7 cellular contexts compared by ENCODE assay signal in the genomic region with DNA sequence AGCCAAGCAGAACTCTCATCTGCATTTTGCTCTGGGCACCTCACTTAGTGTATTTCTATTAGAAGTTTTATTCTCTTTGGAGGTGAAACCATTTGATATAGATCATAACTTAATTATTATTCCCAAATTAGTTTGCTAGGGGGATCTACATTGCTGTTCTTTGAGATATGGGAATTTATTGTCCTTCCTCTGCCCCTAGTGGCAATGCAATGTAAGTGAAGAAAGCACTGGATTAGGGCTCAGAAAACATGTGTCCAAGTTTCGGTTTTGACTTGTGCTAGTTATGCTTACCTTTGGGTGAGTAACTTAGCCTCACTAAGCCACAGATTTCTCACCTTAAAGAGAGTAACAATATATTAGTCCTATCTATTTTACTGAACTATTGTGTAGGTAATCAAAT. TPM values are rescaled to one million over a fixed set of nuclear protein-coding genes. Genes with fewer than 3 reads are reported as not detected.
DNase-seq lines count a peak whose midpoint lies in the region; ATAC-seq, FAIRE-seq and TF ChIP-seq lines count a peak whose summit lies in the region.

No MANE protein-coding gene starts in this region.

- H4K20me1 ChIP-seq in H1 (replicated peaks in 1 of 2; ENCODE audit: control insufficient read depth in 1 of 2, insufficient read depth in 2 of 2, low read length in 2 of 2) = no peaks in the 10 kb centered on the region

- peak in 1 of 2 experiments; percentile 43; a peak in 2 of 4 replicates for TF ChIP-seq RAD21 in H1 (IDR thresholded peaks at IDR 0.05 in 1 of 2, conservative IDR thresholded peaks at IDR 0.05 in 1 of 2; ENCODE audit: low read depth in 2 of 2, low read length in 2 of 2)

- CTCF ChIA-PET in GM10248 (lab: Yijun Ruan, JAX) = interaction anchor here (1.8 kb wide), 1 partner anchor 585 kb away, joined by 4 read pairs; no protein-coding TSS in a partner anchor
- CTCF ChIA-PET in H1 (lab: Charles Lee; ENCODE audit: partially characterized antibody) = interaction anchor here (0.7 to 5.0 kb wide), 14 partner anchors 9 to 85 kb away, joined by 3 to 34 read pairs (median 4); no protein-coding TSS in a partner anchor

- H3K14ac ChIP-seq in H1 (ENCODE audit: insufficient read length) = no peak overlapping the region

- H3K23ac ChIP-seq in H1 (ENCODE audit: insufficient read length) = no peak overlapping the region

- H4K91ac ChIP-seq in H1 (replicated peaks; ENCODE audit: insufficient read length, low read length) = no peak overlapping the region

- no peaks in the 10 kb centered on the region for H3K4me1 ChIP-seq in H1 (replicated peaks in 1 of 4; ENCODE audit: control insufficient read depth in 3 of 4, insufficient read depth in 4 of 4, low read length in 3 of 4)
- H3K4me1 ChIP-seq in gastrocnemius medialis = no peaks in the 10 kb centered on the region

- no peaks in the 10 kb centered on the region for H3K36me3 ChIP-seq in H1 (ENCODE audit: control insufficient read depth in 2 of 4, insufficient read depth in 4 of 4, low read length in 3 of 4)
- H3K36me3 ChIP-seq in gastrocnemius medialis = no peaks in the 10 kb centered on the region

- peak; percentile 79 for FAIRE-seq in H1 (lab: Jason Lieb, UNC)

- H3K27me3 ChIP-seq in H1 (replicated peaks in 1 of 4; ENCODE audit: control insufficient read depth in 3 of 4, extremely low read depth in 1 of 4, insufficient read depth in 3 of 4, low read length in 3 of 4) = no peaks in the 10 kb centered on the region
- H3K27me3 ChIP-seq in gastrocnemius medialis = no peaks in the 10 kb centered on the region

- no peaks in the 10 kb centered on the region for H3K79me1 ChIP-seq in H1 (ENCODE audit: low read depth, low read length)

- H2BK12ac ChIP-seq in H1 (ENCODE audit: low read depth, low read length) = no peak overlapping the region

- DNase-seq in GM10248 (ENCODE audit: extremely low spot score) = peak; percentile 36
- peak; percentile 2 for DNase-seq in MV-4-11 (lab: John Stamatoyannopoulos, UW)
- DNase-seq in H1 (ENCODE audit: low read depth in 1 of 2, low spot score in 2 of 2) = no peak
- DNase-seq in gastrocnemius medialis = no peak
- DNase-seq in activated T-cell treated with anti-CD3 and anti-CD28 coated beads, Interleukin-2, amount 50 U/mL, for 1 hour = no peak
- DNase-seq in NCI-H748 treated with DMSO at 0.1 percent for 48 hours (lab: John Stamatoyannopoulos, UW) = no peak

- no peak overlapping the region for H3K56ac ChIP-seq in H1 (replicated peaks; ENCODE audit: insufficient read length, low read depth, low read length)

- ATAC-seq in gastrocnemius medialis = no peak
- no peak for ATAC-seq in HG03045 (IDR thresholded peaks at IDR 0.05; ENCODE audit: unreplicated experiment)

- no peak overlapping the region for H2BK5ac ChIP-seq in H1 (ENCODE audit: low read depth, low read length)

- POLR2A ChIA-PET in GM10248 (lab: Yijun Ruan, JAX) (no interaction called here), H1 (lab: Charles Lee; ENCODE audit: partially characterized antibody) (no interaction called here)

- H2BK20ac ChIP-seq in H1 (ENCODE audit: low read length) = no peak overlapping the region

- no peak overlapping the region for H3K18ac ChIP-seq in H1 (ENCODE audit: extremely low read depth, low read length)

- no peaks in the 10 kb centered on the region for H3K23me2 ChIP-seq in H1 (ENCODE audit: low read depth, low read length)

- WGBS in H1 (ENCODE audit: extremely low coverage in 1 of 2, insufficient coverage in 1 of 2, insufficient read length in 1 of 2, insufficient replicate concordance in 2 of 2, low coverage in 1 of 2, low lambda C conversion rate in 2 of 2, missing lambda C conversion rate in 1 of 2), 2 experiments = 88% methylated on average over 1 of the region's 1 CpG; no CpG with 5 or more reads in 1 of the 2 experiments

- H3K4ac ChIP-seq in H1 (replicated peaks; ENCODE audit: insufficient read length, low read depth, low read length) = no peak overlapping the region

- no peak overlapping the region for H2AK5ac ChIP-seq in H1 (ENCODE audit: low read depth, low read length)

- H4K8ac ChIP-seq in H1 (ENCODE audit: extremely low read depth, insufficient read depth, low read length) = no peak overlapping the region

- H3K4me2 ChIP-seq in H1 (ENCODE audit: insufficient read depth in 1 of 2, low read depth in 2 of 2, low read length in 2 of 2) = no peak overlapping the region

- TF ChIP-seq POLR2A in H1 (IDR thresholded peaks at IDR 0.05; ENCODE audit: control extremely low read depth in 1 of 2, low read depth in 2 of 2, low read length in 2 of 2) (no peak), gastrocnemius medialis (IDR thresholded peaks at IDR 0.05) (no peak)

- H2BK120ac ChIP-seq in H1 (replicated peaks; ENCODE audit: low read depth, low read length) = no peak overlapping the region

- in situ Hi-C loops in gastrocnemius medialis (cut with MboI; ENCODE audit: low sequenced_read_pairs in 4 of 4) = loop anchor here in 2 of 4 donors (25.0 kb wide), 2 partner anchors 98 to 102 kb away; a partner anchor contains a TSS

- H3K4me3 ChIP-seq in H1 (ENCODE audit: extremely low read depth in 1 of 4, insufficient read depth in 2 of 4, low read depth in 3 of 4, low read length in 4 of 4) (no peak overlapping the region), gastrocnemius medialis (no peak overlapping the region)

- H3K9ac ChIP-seq in H1 (replicated peaks in 1 of 4; ENCODE audit: extremely low read depth in 1 of 4, low read depth in 3 of 4, low read length in 3 of 4) = no peak overlapping the region

- no peak overlapping the region for H2BK15ac ChIP-seq in H1 (ENCODE audit: low read length)

- no peak for TF ChIP-seq EP300 in H1 (IDR thresholded peaks at IDR 0.05; ENCODE audit: borderline replicate concordance in 1 of 2, low read depth in 2 of 2, low read length in 2 of 2)

- H4K5ac ChIP-seq in H1 (ENCODE audit: insufficient read length, low read depth, low read length) = no peak overlapping the region

- peak; percentile 32 for TF ChIP-seq CTCF in GM10248 (IDR thresholded peaks at IDR 0.05; ENCODE audit: control extremely low read depth, extremely low read depth, low read depth, missing control alignments)
- TF ChIP-seq CTCF in H1 (IDR thresholded peaks at IDR 0.05; ENCODE audit: control extremely low read depth in 1 of 3, insufficient read depth in 1 of 3, low read depth in 1 of 3, low read length in 3 of 3) = peak in 2 of 3 experiments; percentile 23 to 64; a peak in 2 of 4 replicates
- peak in 3 of 5 experiments; percentile 7 to 52 (median 35) for TF ChIP-seq CTCF in gastrocnemius medialis (IDR thresholded peaks at IDR 0.05 in 4 of 5, conservative IDR thresholded peaks at IDR 0.05 in 1 of 5)

- intact Hi-C loops in gastrocnemius medialis (cut with DNase I; ENCODE audit: low total_unique reads) = no loop called here

- no peaks in the 10 kb centered on the region for H3K9me3 ChIP-seq in H1 (ENCODE audit: insufficient read depth in 2 of 2, low read depth in 1 of 2, low read length in 1 of 2)
- no peaks in the 10 kb centered on the region for H3K9me3 ChIP-seq in gastrocnemius medialis

- H2AFZ ChIP-seq in H1 (ENCODE audit: low read length) = peak overlapping the region; percentile 45; the same call in 1 of the 2 replicates

- no peak overlapping the region for H3K27ac ChIP-seq in H1 (ENCODE audit: low read depth, low read length)
- H3K27ac ChIP-seq in gastrocnemius medialis = no peak overlapping the region

- no peaks in the 10 kb centered on the region for H3K79me2 ChIP-seq in H1 (ENCODE audit: control insufficient read depth in 1 of 2, insufficient read depth in 2 of 2, low read length in 2 of 2)

RNA-seq across cellular contexts. Expression of a gene that starts 2.9 kb away (rescaled TPM):
- not detected in 2 replicates for total RNA-seq in H1 (2021; fragmentation: NEBNext Ultra II Directional; extraction: Animal tissue kit (Norgen Biotek cat#: 25700))
- not detected in 2 replicates for polyA plus RNA-seq in H1 (2011; rRNA removed)
- polyA plus RNA-seq in H1 (2011; cell fraction: cytosol; rRNA removed) = not detected
- not detected for polyA plus RNA-seq in H1 (2011; cell fraction: nucleus; rRNA removed)
- polyA plus RNA-seq in H1 (2012, experiment 1 of 2) = not detected in 4 replicates
- polyA plus RNA-seq in H1 (2012, experiment 2 of 2) = not detected
- not detected for polyA plus RNA-seq in H1 (2013, experiment 1 of 2)
- polyA plus RNA-seq in H1 (2013, experiment 2 of 2) = not detected
- not detected in 2 replicates for polyA minus RNA-seq in H1 (2011; rRNA and poly(A)+ RNA removed)
- polyA minus RNA-seq in H1 (2011; cell fraction: cytosol; rRNA and poly(A)+ RNA removed) = not detected
- polyA minus RNA-seq in H1 (2011; cell fraction: nucleus; rRNA and poly(A)+ RNA removed) = not detected
- total RNA-seq in gastrocnemius medialis = not detected

RNA-seq across cellular contexts. Expression of a gene that starts 20.3 kb away (rescaled TPM):
- total RNA-seq in H1 (2021; fragmentation: NEBNext Ultra II Directional; extraction: Animal tissue kit (Norgen Biotek cat#: 25700)) = not detected in 2 replicates
- polyA plus RNA-seq in H1 (2011; rRNA removed) = not detected in 2 replicates
- polyA plus RNA-seq in H1 (2011; cell fraction: cytosol; rRNA removed) = not detected
- not detected for polyA plus RNA-seq in H1 (2011; cell fraction: nucleus; rRNA removed)
- not detected in 4 replicates for polyA plus RNA-seq in H1 (2012, experiment 1 of 2)
- not detected for polyA plus RNA-seq in H1 (2012, experiment 2 of 2)
- polyA plus RNA-seq in H1 (2013, experiment 1 of 2) = not detected
- polyA plus RNA-seq in H1 (2013, experiment 2 of 2) = not detected
- not detected in 2 replicates for polyA minus RNA-seq in H1 (2011; rRNA and poly(A)+ RNA removed)
- polyA minus RNA-seq in H1 (2011; cell fraction: cytosol; rRNA and poly(A)+ RNA removed) = not detected
- polyA minus RNA-seq in H1 (2011; cell fraction: nucleus; rRNA and poly(A)+ RNA removed) = not detected
- not detected for total RNA-seq in gastrocnemius medialis

RNA-seq across cellular contexts. Expression of a gene that starts 26.4 kb away (rescaled TPM):
- not detected in 2 replicates for total RNA-seq in H1 (2021; fragmentation: NEBNext Ultra II Directional; extraction: Animal tissue kit (Norgen Biotek cat#: 25700))
- not detected in 2 replicates for polyA plus RNA-seq in H1 (2011; rRNA removed)
- polyA plus RNA-seq in H1 (2011; cell fraction: cytosol; rRNA removed) = not detected
- polyA plus RNA-seq in H1 (2011; cell fraction: nucleus; rRNA removed) = not detected
- polyA plus RNA-seq in H1 (2012, experiment 1 of 2) = not detected in 4 replicates
- not detected for polyA plus RNA-seq in H1 (2012, experiment 2 of 2)
- not detected for polyA plus RNA-seq in H1 (2013, experiment 1 of 2)
- not detected for polyA plus RNA-seq in H1 (2013, experiment 2 of 2)
- polyA minus RNA-seq in H1 (2011; rRNA and poly(A)+ RNA removed) = not detected in 2 replicates
- not detected for polyA minus RNA-seq in H1 (2011; cell fraction: cytosol; rRNA and poly(A)+ RNA removed)
- not detected for polyA minus RNA-seq in H1 (2011; cell fraction: nucleus; rRNA and poly(A)+ RNA removed)
- under 1 TPM in 1 of 4 donors, not detected in 3; 0.42 TPM for total RNA-seq in gastrocnemius medialis

RNA-seq across cellular contexts. Expression of a gene that starts 30.1 kb away (rescaled TPM):
- total RNA-seq in H1 (2021; fragmentation: NEBNext Ultra II Directional; extraction: Animal tissue kit (Norgen Biotek cat#: 25700)) = not detected in 2 replicates
- polyA plus RNA-seq in H1 (2011; rRNA removed) = not detected in 2 replicates
- polyA plus RNA-seq in H1 (2011; cell fraction: cytosol; rRNA removed) = not detected
- polyA plus RNA-seq in H1 (2011; cell fraction: nucleus; rRNA removed) = not detected
- polyA plus RNA-seq in H1 (2012, experiment 1 of 2) = not detected in 4 replicates
- not detected for polyA plus RNA-seq in H1 (2012, experiment 2 of 2)
- not detected for polyA plus RNA-seq in H1 (2013, experiment 1 of 2)
- not detected for polyA plus RNA-seq in H1 (2013, experiment 2 of 2)
- not detected in 2 replicates for polyA minus RNA-seq in H1 (2011; rRNA and poly(A)+ RNA removed)
- not detected for polyA minus RNA-seq in H1 (2011; cell fraction: cytosol; rRNA and poly(A)+ RNA removed)
- polyA minus RNA-seq in H1 (2011; cell fraction: nucleus; rRNA and poly(A)+ RNA removed) = not detected
- not detected for total RNA-seq in gastrocnemius medialis

RNA-seq across cellular contexts. Expression of a gene that starts 35.9 kb away (rescaled TPM):
- not detected in 2 replicates for total RNA-seq in H1 (2021; fragmentation: NEBNext Ultra II Directional; extraction: Animal tissue kit (Norgen Biotek cat#: 25700))
- polyA plus RNA-seq in H1 (2011; rRNA removed) = not detected in 2 replicates
- not detected for polyA plus RNA-seq in H1 (2011; cell fraction: cytosol; rRNA removed)
- polyA plus RNA-seq in H1 (2011; cell fraction: nucleus; rRNA removed) = not detected
- polyA plus RNA-seq in H1 (2012, experiment 1 of 2) = not detected in 4 replicates
- polyA plus RNA-seq in H1 (2012, experiment 2 of 2) = not detected
- not detected for polyA plus RNA-seq in H1 (2013, experiment 1 of 2)
- not detected for polyA plus RNA-seq in H1 (2013, experiment 2 of 2)
- not detected in 2 replicates for polyA minus RNA-seq in H1 (2011; rRNA and poly(A)+ RNA removed)
- polyA minus RNA-seq in H1 (2011; cell fraction: cytosol; rRNA and poly(A)+ RNA removed) = not detected
- not detected for polyA minus RNA-seq in H1 (2011; cell fraction: nucleus; rRNA and poly(A)+ RNA removed)
- total RNA-seq in gastrocnemius medialis = not detected

Comparison
In these comparisons a context has a peak if more than half of its experiments do, and no peak if none do; other contexts are left out.
1. DNase-seq: peak in GM10248 (single experiment) and MV-4-11 (single experiment); none in H1 (0 of 2), gastrocnemius medialis (0 of 2), activated T-cell treated with anti-CD3 and anti-CD28 coated beads, Interleukin-2, amount 50 U/mL, for 1 hour (single experiment) and NCI-H748 treated with DMSO at 0.1 percent for 48 hours (single experiment).
2. Peak in every context shown above with its lines, with median percentiles within 50 percentile points of each other: CTCF ChIP-seq.